Comparison of ENCODE assay signal across 1 cellular context in the genomic region with DNA sequence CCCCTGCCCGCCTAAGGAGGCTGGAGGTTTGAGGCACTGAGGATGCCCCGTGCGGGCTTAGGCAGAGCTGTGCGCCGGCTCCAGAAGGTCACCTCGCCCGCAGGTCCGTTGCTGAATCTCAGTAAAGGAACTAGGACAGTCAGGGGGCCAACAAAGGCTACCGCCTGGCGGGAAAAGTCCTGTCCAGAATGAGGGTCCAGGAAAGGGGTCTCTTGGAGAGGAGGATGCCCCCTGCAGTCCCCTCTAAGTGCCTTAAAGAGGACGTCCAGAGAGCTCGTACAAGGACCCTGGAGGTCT.
TF ChIP-seq lines count a peak whose summit lies in the region.

No MANE protein-coding gene starts in this region.

TF ChIP-seq in H1, 55 proteins besides CTCF, POLR2A, EP300 and RAD21:
- peak; percentile 18 for TF ChIP-seq ASH2L (IDR thresholded peaks at IDR 0.05; ENCODE audit: low read length)
- peak; percentile 27 for TF ChIP-seq CTBP2 (IDR thresholded peaks at IDR 0.05; ENCODE audit: borderline replicate concordance, insufficient read depth, insufficient read length, low read length)
- TF ChIP-seq MAFK (IDR thresholded peaks at IDR 0.05; ENCODE audit: low read depth, low read length): no peak
- TF ChIP-seq SUZ12 (IDR thresholded peaks at IDR 0.05; ENCODE audit: low read length): peak; percentile 79
- TF ChIP-seq SP2 (IDR thresholded peaks at IDR 0.05; ENCODE audit: low read length): no peak
- TF ChIP-seq SIN3A (conservative IDR thresholded peaks at IDR 0.05 in 1 of 2, IDR thresholded peaks at IDR 0.05 in 1 of 2; ENCODE audit: low read depth in 1 of 2, low read length in 2 of 2): 0 out of 4 replicates have a peak, but pooled peaks of 1 of the 2 experiments have one; percentile 2
TF ChIP-seq in H1: peak in this region for 4.
